Comparison of ENCODE assay signal across 8 cellular contexts in genomic region chr4:143186634-143187033, GRCh38. TPM values are rescaled to one million over a fixed set of nuclear protein-coding genes. Genes with fewer than 3 reads are reported as not detected.
A peak's percentile ranks its signal among the peaks of the same experiment; 100 is the strongest.
DNase-seq lines count a peak whose midpoint lies in the region; ATAC-seq, FAIRE-seq and TF ChIP-seq lines count a peak whose summit lies in the region.

No MANE protein-coding gene starts in this region.

- peak overlapping the region; percentile 52 for H3K27ac ChIP-seq in DND-41 (ENCODE audit: low read length)
- H3K27ac ChIP-seq in PC-3 (ENCODE audit: low read length): no peak overlapping the region
- H3K27ac ChIP-seq in endothelial cell of umbilical vein (ENCODE audit: insufficient read depth, low read depth, low read length): peak overlapping the region; percentile 62
- H3K27ac ChIP-seq in ovary: no peak overlapping the region

- POLR2A ChIA-PET in PC-3 (lab: Charles Lee; ENCODE audit: unreplicated experiment) (no interaction called here), endothelial cell of umbilical vein (lab: Charles Lee) (no interaction called here)

- no peak for TF ChIP-seq CTCF in DND-41 (IDR thresholded peaks at IDR 0.05; ENCODE audit: borderline replicate concordance, extremely low read depth, low read length, poor library complexity, severe bottlenecking)
- no peak for TF ChIP-seq CTCF in PC-3 (conservative IDR thresholded peaks at IDR 0.05; ENCODE audit: low read depth, low read length)
- TF ChIP-seq CTCF in endothelial cell of umbilical vein (IDR thresholded peaks at IDR 0.05; ENCODE audit: extremely low read depth in 1 of 2, insufficient read depth in 1 of 2, low read depth in 1 of 2, low read length in 2 of 2): no peak
- TF ChIP-seq CTCF in ovary (IDR thresholded peaks at IDR 0.05): no peak

- dilution Hi-C loops in endothelial cell of umbilical vein (cut with MboI; ENCODE audit: extremely low pct_ligation_motif_present, low sequenced_read_pairs): no loop called here

- H3K4me1 ChIP-seq in DND-41 (ENCODE audit: insufficient read depth, low read length) (peaks cover 65% of the 10 kb centered on the region), PC-3 (ENCODE audit: insufficient read depth, low read length) (peaks cover 33% of the 10 kb centered on the region), endothelial cell of umbilical vein (ENCODE audit: control insufficient read depth, extremely low read depth, insufficient read depth, low read length) (peaks cover 36% of the 10 kb centered on the region), ovary (ENCODE audit: insufficient read depth) (no peaks in the 10 kb centered on the region)

- 0 to 1% (median 1%) methylated on average over 6 of the region's 6 CpGs for WGBS in ovary, 3 donors

- peak overlapping the region; percentile 89 for H3K4me2 ChIP-seq in DND-41 (ENCODE audit: insufficient read depth, low read length)
- H3K4me2 ChIP-seq in PC-3 (ENCODE audit: low read length): peak overlapping the region; percentile 80
- H3K4me2 ChIP-seq in endothelial cell of umbilical vein (ENCODE audit: insufficient read depth, low read length): peak overlapping the region; percentile 95

- H3K9ac ChIP-seq in DND-41 (ENCODE audit: low read depth, low read length) (peak overlapping the region; percentile 82), PC-3 (ENCODE audit: low read length) (peak overlapping the region; percentile 89), endothelial cell of umbilical vein (replicated peaks; ENCODE audit: extremely low read depth, insufficient read depth, low read length) (peak overlapping the region; percentile 74)

- DNase-seq in DND-41 (no peak), PC-3 (peak; percentile 36), endothelial cell of umbilical vein (ENCODE audit: low read depth, low spot score) (peak; percentile 50), ovary (no peak), ecto neural progenitor cell (ENCODE audit: low spot score) (no peak)

- H3F3A ChIP-seq in PC-3 (ENCODE audit: low read length, unreplicated experiment): no peaks in the 10 kb centered on the region

- peak overlapping the region; percentile 74 to 76; a peak in 3 of 4 replicates for H3K4me3 ChIP-seq in DND-41 (ENCODE audit: low read depth in 1 of 2, low read length in 2 of 2)
- H3K4me3 ChIP-seq in PC-3 (ENCODE audit: low read length): peak overlapping the region; percentile 94
- H3K4me3 ChIP-seq in endothelial cell of umbilical vein (replicated peaks in 1 of 3; ENCODE audit: insufficient read depth in 1 of 3, low read depth in 1 of 3, low read length in 3 of 3): peak overlapping the region; percentile 64 to 80 (median 69)
- H3K4me3 ChIP-seq in ovary: peak overlapping the region; percentile 71

- H2AFZ ChIP-seq in DND-41 (ENCODE audit: low read depth, low read length): no peak overlapping the region
- no peak overlapping the region for H2AFZ ChIP-seq in PC-3 (ENCODE audit: low read length)
- no peak overlapping the region for H2AFZ ChIP-seq in endothelial cell of umbilical vein (ENCODE audit: low read depth, low read length)

- H3K9me3 ChIP-seq in DND-41 (ENCODE audit: insufficient read depth, low read length, severe bottlenecking) (no peaks in the 10 kb centered on the region), PC-3 (ENCODE audit: low read length) (no peaks in the 10 kb centered on the region), endothelial cell of umbilical vein (replicated peaks; ENCODE audit: control insufficient read depth, insufficient read depth, low read length) (no peaks in the 10 kb centered on the region), ovary (no peaks in the 10 kb centered on the region)

- TF ChIP-seq POLR2A in endothelial cell of umbilical vein (IDR thresholded peaks at IDR 0.05; ENCODE audit: low read depth, low read length) (no peak), ovary (IDR thresholded peaks at IDR 0.05) (no peak)

- H4K20me1 ChIP-seq in DND-41 (ENCODE audit: insufficient read depth, low read length): peaks cover 28% of the 10 kb centered on the region
- H4K20me1 ChIP-seq in PC-3 (ENCODE audit: low read length): peaks cover 50% of the 10 kb centered on the region
- H4K20me1 ChIP-seq in endothelial cell of umbilical vein (replicated peaks; ENCODE audit: control insufficient read depth, extremely low read depth, insufficient read depth, low read length): no peaks in the 10 kb centered on the region

- intact Hi-C loops in PC-3 (cut with micrococcal nuclease): loop anchor here (5.0 kb wide), 1 partner anchor 151 kb away; the partner anchor contains the start of gene GAB1
- intact Hi-C loops in endothelial cell of umbilical vein (cut with micrococcal nuclease): loop anchor here (5.0 to 10.0 kb wide), 3 partner anchors 342 to 1832 kb away; partner anchors contain the start of gene INPP4B
- intact Hi-C loops in ovary (cut with DNase I): no loop called here

- BruUV-seq in PC-3 (replicated peaks; lab: Mats Ljungman, UMichigan) (no TSS peak), endothelial cell of umbilical vein (replicated peaks; lab: Mats Ljungman, UMichigan) (TSS peak; percentile 16)

- H3K36me3 ChIP-seq in DND-41 (ENCODE audit: insufficient read depth, low read length) (peaks cover 47% of the 10 kb centered on the region), PC-3 (ENCODE audit: low read depth, low read length) (peaks cover 22% of the 10 kb centered on the region), endothelial cell of umbilical vein (ENCODE audit: control insufficient read depth in 2 of 2, extremely low read depth in 1 of 2, insufficient read depth in 2 of 2, low read length in 2 of 2) (peaks cover 0 to 6% of the 10 kb centered on the region in 2 experiments), ovary (no peaks in the 10 kb centered on the region)

- H3K9me2 ChIP-seq in PC-3 (replicated peaks; ENCODE audit: low read length): no peaks in the 10 kb centered on the region

- H3K27me3 ChIP-seq in DND-41 (ENCODE audit: insufficient read depth, low read length, poor library complexity) (no peaks in the 10 kb centered on the region), PC-3 (ENCODE audit: low read length) (no peaks in the 10 kb centered on the region), endothelial cell of umbilical vein (ENCODE audit: control insufficient read depth in 2 of 2, insufficient read depth in 2 of 2, low read length in 2 of 2) (no peaks in the 10 kb centered on the region), ovary (no peaks in the 10 kb centered on the region)

- no peaks in the 10 kb centered on the region for H3K9me1 ChIP-seq in endothelial cell of umbilical vein (replicated peaks; ENCODE audit: control insufficient read depth, extremely low read depth, insufficient read depth, low read length)

- no peak for TF ChIP-seq EP300 in ovary (IDR thresholded peaks at IDR 0.05)

- no peak for FAIRE-seq in endothelial cell of umbilical vein (lab: Jason Lieb, UNC)

- H3K79me2 ChIP-seq in DND-41 (ENCODE audit: insufficient read depth, low read length) (peaks cover 80% of the 10 kb centered on the region), PC-3 (ENCODE audit: low read length) (peaks cover 77% of the 10 kb centered on the region), endothelial cell of umbilical vein (ENCODE audit: control insufficient read depth, insufficient read depth, low read length) (peaks cover 64% of the 10 kb centered on the region)

- ATAC-seq in DND-41 (ENCODE audit: insufficient read depth, low read depth) (no peak), PC-3 (no peak), HG02763 (IDR thresholded peaks at IDR 0.05; ENCODE audit: unreplicated experiment) (no peak), GM21737 (IDR thresholded peaks at IDR 0.05; ENCODE audit: unreplicated experiment) (no peak), GM21619 (IDR thresholded peaks at IDR 0.05; ENCODE audit: unreplicated experiment) (no peak)

- CTCF ChIA-PET in PC-3 (lab: Charles Lee): no interaction called here
- CTCF ChIA-PET in endothelial cell of umbilical vein (lab: Charles Lee): no interaction called here

TF ChIP-seq in endothelial cell of umbilical vein, 7 proteins besides CTCF, POLR2A, EP300 and RAD21:
- TF ChIP-seq EZH2 (IDR thresholded peaks at IDR 0.05; ENCODE audit: borderline replicate concordance, low read depth, low read length, severe bottlenecking) (no peak), JUN (IDR thresholded peaks at IDR 0.05; ENCODE audit: borderline replicate concordance, insufficient read depth, insufficient read length, low read depth) (no peak), MYC (IDR thresholded peaks at IDR 0.05; ENCODE audit: low read depth, low read length) (no peak), POLR2AphosphoS5 (IDR thresholded peaks at IDR 0.05; ENCODE audit: insufficient read depth, low read depth, low read length) (no peak), FOS (IDR thresholded peaks at IDR 0.05; ENCODE audit: borderline replicate concordance, insufficient read depth, low read length) (no peak)
- TF ChIP-seq, protein P1, sequence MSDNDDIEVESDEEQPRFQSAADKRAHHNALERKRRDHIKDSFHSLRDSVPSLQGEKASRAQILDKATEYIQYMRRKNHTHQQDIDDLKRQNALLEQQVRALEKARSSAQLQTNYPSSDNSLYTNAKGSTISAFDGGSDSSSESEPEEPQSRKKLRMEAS (IDR thresholded peaks at IDR 0.05; ENCODE audit: insufficient read depth, insufficient read length): no peak

RNA-seq across cellular contexts. Expression of gene USP38, which starts 1.9 kb away (rescaled TPM):
- total RNA-seq in PC-3 (2014; rRNA removed) (21.5 and 24.5 TPM in 2 replicates), endothelial cell of umbilical vein (17.0 and 18.1 TPM in 2 replicates), ovary (10 to 100 TPM; 12.5 to 18.7 (median 13.6) TPM)
- polyA plus RNA-seq in endothelial cell of umbilical vein (6.7 and 7.5 TPM in 2 replicates), ovary (1 to 10 TPM; 5.3 to 7.0 TPM)
- polyA plus RNA-seq in endothelial cell of umbilical vein (2011; cell fraction: cytosol; rRNA removed): 7.3 and 7.7 TPM in 2 replicates
- 8.1 and 8.3 TPM in 2 replicates for polyA plus RNA-seq in endothelial cell of umbilical vein (2011; cell fraction: nucleus; rRNA removed)
- 8.2 and 11.7 TPM in 2 replicates for polyA plus RNA-seq in endothelial cell of umbilical vein (2012)
- 34.8 and 36.2 TPM in 2 replicates for polyA minus RNA-seq in endothelial cell of umbilical vein
- 19.0 TPM for polyA minus RNA-seq in endothelial cell of umbilical vein (2011; cell fraction: cytosol; rRNA and poly(A)+ RNA removed)
- 29.5 and 32.7 TPM in 2 replicates for polyA minus RNA-seq in endothelial cell of umbilical vein (2011; cell fraction: nucleus; rRNA and poly(A)+ RNA removed)

Comparison
In these comparisons a context has a peak if more than half of its experiments do, and no peak if none do; other contexts are left out.
1. DNase-seq: peak in PC-3 (single experiment) and endothelial cell of umbilical vein (single experiment); none in DND-41 (single experiment), ovary (0 of 5) and ecto neural progenitor cell (single experiment).
2. H3K27ac ChIP-seq: peak in DND-41 (single experiment) and endothelial cell of umbilical vein (single experiment); none in PC-3 (single experiment) and ovary (0 of 2).
3. intact Hi-C loops: an anchor here in PC-3 (5.0 kb wide) and endothelial cell of umbilical vein (5.0 to 10.0 kb wide); none called in ovary.
4. Peak in every context shown above with its lines, with median percentiles within 50 percentile points of each other: H3K4me2 ChIP-seq, H3K4me3 ChIP-seq and H3K9ac ChIP-seq.